In genomic region chr5:149667084-149667826, GRCh38 we compare ENCODE assay signal across 8 cellular contexts.
DNase-seq lines count a peak whose midpoint lies in the region; ATAC-seq and TF ChIP-seq lines count a peak whose summit lies in the region.

No MANE protein-coding gene starts in this region.

- no peaks in the 10 kb centered on the region for H3K4me1 ChIP-seq in body of pancreas
- H3K4me1 ChIP-seq in effector memory CD4-positive, alpha-beta T cell (ENCODE audit: control insufficient read depth, insufficient read depth, low read length, poor library complexity, severe bottlenecking), result no peaks in the 10 kb centered on the region

- no peaks in the 10 kb centered on the region for H3K9me3 ChIP-seq in body of pancreas
- no peaks in the 10 kb centered on the region for H3K9me3 ChIP-seq in effector memory CD4-positive, alpha-beta T cell (ENCODE audit: control insufficient read depth, low read length)

- TF ChIP-seq CTCF in GM12865 (IDR thresholded peaks at IDR 0.05; ENCODE audit: insufficient read depth, low read depth, low read length, missing control alignments), result peak; percentile 73
- peak in 6 of 7 experiments; percentile 44 to 76 (median 53) for TF ChIP-seq CTCF in body of pancreas (IDR thresholded peaks at IDR 0.05)

- no peak for TF ChIP-seq POLR2A in body of pancreas (IDR thresholded peaks at IDR 0.05)

- no peak overlapping the region for H3K4me3 ChIP-seq in GM12865 (ENCODE audit: low read depth, low read length)
- H3K4me3 ChIP-seq in body of pancreas, result no peak overlapping the region
- no peak overlapping the region for H3K4me3 ChIP-seq in effector memory CD4-positive, alpha-beta T cell (ENCODE audit: insufficient read depth, low read depth, low read length, poor library complexity, severe bottlenecking)

- ATAC-seq in body of pancreas (no peak), GM21360 (IDR thresholded peaks at IDR 0.05; ENCODE audit: unreplicated experiment) (no peak), HG03460 (IDR thresholded peaks at IDR 0.05; ENCODE audit: unreplicated experiment) (no peak)

- 25 to 28% methylated on average over 7 of the region's 7 CpGs for WGBS in body of pancreas, 2 donors

- DNase-seq in A172 (ENCODE audit: low spot score) (peak; percentile 46), GM12865 (ENCODE audit: low read depth) (peak; percentile 65), NOMO-1 (lab: John Stamatoyannopoulos, UW; ENCODE audit: unreplicated experiment in 2 of 2) (peak; percentile 42 to 69), body of pancreas (no peak), left kidney (ENCODE audit: low read depth, low spot score) (peak; percentile 35)
- DNase-seq in effector memory CD4-positive, alpha-beta T cell, result no peak

- no peak overlapping the region for H3K27ac ChIP-seq in body of pancreas
- H3K27ac ChIP-seq in effector memory CD4-positive, alpha-beta T cell (ENCODE audit: insufficient read depth, low read length, poor library complexity, severe bottlenecking), result no peak overlapping the region

- H3K36me3 ChIP-seq in body of pancreas (replicated peaks in 1 of 2; ENCODE audit: insufficient read depth in 1 of 2, low read depth in 2 of 2), result no peaks in the 10 kb centered on the region
- no peaks in the 10 kb centered on the region for H3K36me3 ChIP-seq in effector memory CD4-positive, alpha-beta T cell (ENCODE audit: control insufficient read depth, insufficient read depth, low read length)

- H3K27me3 ChIP-seq in body of pancreas, result no peaks in the 10 kb centered on the region
- no peaks in the 10 kb centered on the region for H3K27me3 ChIP-seq in effector memory CD4-positive, alpha-beta T cell (replicated peaks; ENCODE audit: control insufficient read depth, insufficient read depth, low read length, poor library complexity, severe bottlenecking)

- intact Hi-C loops in body of pancreas (cut with DNase I), result no loop called here

Comparison
In these comparisons a context has a peak if more than half of its experiments do, and no peak if none do; other contexts are left out.
1. DNase-seq: peak in A172 (single experiment), GM12865 (single experiment), NOMO-1 (2 of 2) and left kidney (single experiment); none in body of pancreas (0 of 4) and effector memory CD4-positive, alpha-beta T cell (0 of 3).